In genomic region chr22:38228873-38229740, GRCh38 we compare ENCODE assay signal across 10 cellular contexts. TPM values are rescaled to one million over a fixed set of nuclear protein-coding genes. Genes with fewer than 3 reads are reported as not detected.
DNase-seq lines count a peak whose midpoint lies in the region; ATAC-seq and TF ChIP-seq lines count a peak whose summit lies in the region.
"Had no signal": no experiment of that assay in that cellular context is flagged by ENCODE, and none has a peak within 500 bp of the region (broad histone marks: within the 10 kb centered on the region; RNA-seq: fewer than 3 reads in every experiment).

No MANE protein-coding gene starts in this region.

- H3K27me3 ChIP-seq in gastroesophageal sphincter (no peaks in the 10 kb centered on the region), skeletal muscle tissue (ENCODE audit: control insufficient read depth in 3 of 3, insufficient read depth in 3 of 3, low read length in 3 of 3) (no peaks in the 10 kb centered on the region)

- H3K9me3 ChIP-seq in T-helper 17 cell (ENCODE audit: control insufficient read depth, low read length, poor library complexity, severe bottlenecking) = no peaks in the 10 kb centered on the region
- H3K9me3 ChIP-seq in gastroesophageal sphincter = no peaks in the 10 kb centered on the region
- H3K9me3 ChIP-seq in skeletal muscle tissue (ENCODE audit: control insufficient read depth in 3 of 3, low read length in 3 of 3) = no peaks in the 10 kb centered on the region

- no peak for TF ChIP-seq POLR2A in gastroesophageal sphincter (IDR thresholded peaks at IDR 0.05)

- H3K4me3 Mint-ChIP-seq in T-helper 17 cell = peak overlapping the region; percentile 75
- H3K4me3 Mint-ChIP-seq: mesothelial cell of epicardium had no signal

- no peak for TF ChIP-seq CTCF in gastroesophageal sphincter (IDR thresholded peaks at IDR 0.05)

- H3K4me1 ChIP-seq in gastroesophageal sphincter (peaks cover 0 to 50% (median 12%) of the 10 kb centered on the region in 3 donors), skeletal muscle tissue (ENCODE audit: control insufficient read depth in 3 of 3, insufficient read depth in 3 of 3, low read length in 3 of 3) (peaks cover 18 to 43% (median 37%) of the 10 kb centered on the region in 3 donors)

- ATAC-seq in T-helper 17 cell = peak; percentile 57
- peak; percentile 78 for ATAC-seq in gastroesophageal sphincter
- ATAC-seq in HG03571 (IDR thresholded peaks at IDR 0.05; ENCODE audit: unreplicated experiment) = no peak

- DNase-seq in GM04503 (ENCODE audit: low read depth) (peak; percentile 44), T-helper 17 cell (no peak), NCI-H2196 (lab: John Stamatoyannopoulos, UW; ENCODE audit: unreplicated experiment) (no peak)
- no peak for DNase-seq in stimulated activated naive CD4-positive, alpha-beta T cell (lab: John Stamatoyannopoulos, UW)
- DNase-seq in stimulated activated CD4-positive, alpha-beta T cell treated with anti-CD3 and anti-CD28 coated beads, Interleukin-4, amount 100 ng/mL, for 4 hours = no peak

- H3K27me3 Mint-ChIP-seq in T-helper 17 cell = no peaks in the 10 kb centered on the region

- H3K36me3 ChIP-seq in gastroesophageal sphincter (peaks cover 0 to 92% of the 10 kb centered on the region in 2 donors), skeletal muscle tissue (ENCODE audit: control insufficient read depth in 3 of 3, insufficient read depth in 3 of 3, low read length in 3 of 3) (peaks cover 53 to 74% (median 68%) of the 10 kb centered on the region in 3 donors)

- H3K27ac ChIP-seq in gastroesophageal sphincter = peak overlapping the region in 3 of 4 donors; percentile 68 to 82 (median 78)
- peak overlapping the region; percentile 45 for H3K27ac ChIP-seq in skeletal muscle tissue (ENCODE audit: low read depth, low read length)
- H3K27ac ChIP-seq: WERI-Rb-1 had no signal

- no peak overlapping the region for H3K9ac ChIP-seq in skeletal muscle tissue (ENCODE audit: low read depth in 1 of 3, low read length in 3 of 3)

- WGBS in gastroesophageal sphincter (ENCODE audit: low coverage in 1 of 2), 2 donors = 38 to 40% methylated on average over 2 of the region's 14 CpGs

- H3K27ac Mint-ChIP-seq in T-helper 17 cell = peak overlapping the region; percentile 93
- H3K27ac Mint-ChIP-seq: mesothelial cell of epicardium had no signal

- H3K4me3 ChIP-seq in gastroesophageal sphincter (no peak overlapping the region), skeletal muscle tissue (ENCODE audit: low read length in 3 of 3) (no peak overlapping the region)

- no peak for TF ChIP-seq EP300 in gastroesophageal sphincter (IDR thresholded peaks at IDR 0.05)

- H3K36me3 Mint-ChIP-seq in T-helper 17 cell (ENCODE audit: low read depth) = no peaks in the 10 kb centered on the region

- peaks cover 17% of the 10 kb centered on the region for H3K4me1 Mint-ChIP-seq in T-helper 17 cell
- H3K4me1 Mint-ChIP-seq: mesothelial cell of epicardium had no signal

RNA-seq across cellular contexts. Expression of gene MAFF, which starts 27.3 kb away (rescaled TPM):
- total RNA-seq in T-helper 17 cell (10 to 100 TPM; 44.4 to 80.2 TPM), gastroesophageal sphincter (10 to 100 TPM; 21.2 to 93.7 (median 51.2) TPM), skeletal muscle tissue (4.2 TPM)

RNA-seq across cellular contexts. Expression of gene TMEM184B, which starts 43.7 kb away (rescaled TPM):
- total RNA-seq in T-helper 17 cell (10 to 100 TPM; 53.3 TPM), gastroesophageal sphincter (100 to 1,000 TPM in 1 of 4 donors, 10 to 100 TPM in 3; 52.0 to 108 (median 64.9) TPM), skeletal muscle tissue (11.0 TPM)

RNA-seq across cellular contexts. Expression of gene PLA2G6, which starts 47.5 kb away (rescaled TPM):
- 10 to 100 TPM; 72.2 to 91.4 TPM for total RNA-seq in T-helper 17 cell
- total RNA-seq in gastroesophageal sphincter = 10 to 100 TPM in 3 of 4 donors, 1 to 10 TPM in 1; 4.4 to 30.5 (median 22.0) TPM
- total RNA-seq in skeletal muscle tissue = 14.1 TPM
